In genomic region chr5:132813599-132814440, GRCh38 we compare ENCODE assay signal across 8 cellular contexts. TPM values are rescaled to one million over a fixed set of nuclear protein-coding genes. Genes with fewer than 3 reads are reported as not detected.
DNase-seq lines count a peak whose midpoint lies in the region; ATAC-seq, FAIRE-seq and TF ChIP-seq lines count a peak whose summit lies in the region.

No MANE protein-coding gene starts in this region.

- peaks cover 8 to 12% of the 10 kb centered on the region in 2 donors for H3K4me1 Mint-ChIP-seq in stimulated activated naive B cell treated with anti-CD40 and anti-IgM and Interleukin-4, amounts not matched to agents 10 μg/mL and 1 μg/mL and 100 μg/mL, for 72 hours

- no peak overlapping the region for H3K27ac Mint-ChIP-seq in stimulated activated naive B cell treated with anti-CD40 and anti-IgM and Interleukin-4, amounts not matched to agents 10 μg/mL and 1 μg/mL and 100 μg/mL, for 72 hours

- H3K4me3 ChIP-seq in ascending aorta (peak overlapping the region; percentile 53 to 62), keratinocyte (ENCODE audit: control insufficient read depth in 2 of 3, extremely low read depth in 1 of 3, insufficient read depth in 2 of 3, low read depth in 1 of 3, low read length in 3 of 3) (peak overlapping the region in 2 of 3 experiments; percentile 3 to 17)

- H3K9me3 ChIP-seq in ascending aorta, result no peaks in the 10 kb centered on the region
- no peaks in the 10 kb centered on the region for H3K9me3 ChIP-seq in keratinocyte (ENCODE audit: control insufficient read depth, low read depth, low read length)

- intact Hi-C loops in ascending aorta (cut with DNase I), result loop anchor here (5.0 kb wide), 1 partner anchor 37 kb away; the partner anchor contains the start of gene SEPTIN8

- H3K79me2 ChIP-seq in keratinocyte (ENCODE audit: control insufficient read depth, insufficient read depth, low read length), result no peaks in the 10 kb centered on the region

- no peaks in the 10 kb centered on the region for H3K36me3 Mint-ChIP-seq in stimulated activated naive B cell treated with anti-CD40 and anti-IgM and Interleukin-4, amounts not matched to agents 10 μg/mL and 1 μg/mL and 100 μg/mL, for 72 hours

- peak overlapping the region; percentile 64 for H3K4me2 ChIP-seq in keratinocyte (ENCODE audit: control insufficient read depth, extremely low read depth, insufficient read depth, low read depth, low read length)

- H3K4me3 Mint-ChIP-seq in stimulated activated naive B cell treated with anti-CD40 and anti-IgM and Interleukin-4, amounts not matched to agents 10 μg/mL and 1 μg/mL and 100 μg/mL, for 72 hours, result peak overlapping the region in 1 of 2 donors; percentile 28

- DNase-seq in COLO668 (lab: John Stamatoyannopoulos, UW; ENCODE audit: unreplicated experiment), result peak; percentile 58
- DNase-seq in HTR-8/SVneo (ENCODE audit: insufficient read length, low spot score), result peak; percentile 40
- DNase-seq in ascending aorta (ENCODE audit: low spot score in 2 of 2), result peak in 1 of 2 donors; percentile 63
- DNase-seq in keratinocyte (ENCODE audit: low read depth, low spot score), result no peak
- DNase-seq in stimulated activated naive B cell treated with anti-CD40 and anti-IgM and Interleukin-4, amounts not matched to agents 10 μg/mL and 1 μg/mL and 100 μg/mL, for 72 hours, result no peak
- no peak for DNase-seq in NCI-H2196 treated with DMSO at 0.1 percent for 48 hours (lab: John Stamatoyannopoulos, UW; ENCODE audit: unreplicated experiment)
- DNase-seq in RCC 7860 (ENCODE audit: low spot score), result no peak
- no peak for DNase-seq in GDM1 (lab: John Stamatoyannopoulos, UW)

- H3K9me3 Mint-ChIP-seq in stimulated activated naive B cell treated with anti-CD40 and anti-IgM and Interleukin-4, amounts not matched to agents 10 μg/mL and 1 μg/mL and 100 μg/mL, for 72 hours, result no peaks in the 10 kb centered on the region

- H3K9ac ChIP-seq in keratinocyte (ENCODE audit: control insufficient read depth, extremely low read depth, insufficient read depth, low read length), result no peak overlapping the region

- H3K4me1 ChIP-seq in ascending aorta (peaks cover 7 to 8% of the 10 kb centered on the region in 2 donors), keratinocyte (ENCODE audit: control insufficient read depth, extremely low read depth, insufficient read depth, low read length) (no peaks in the 10 kb centered on the region)

- no peak for TF ChIP-seq CTCF in ascending aorta (IDR thresholded peaks at IDR 0.05)
- no peak for TF ChIP-seq CTCF in keratinocyte (optimal IDR thresholded peaks at IDR 0.05 in 1 of 3, IDR thresholded peaks at IDR 0.05 in 1 of 3, conservative IDR thresholded peaks at IDR 0.05 in 1 of 3; ENCODE audit: extremely low read depth in 1 of 3, insufficient read depth in 2 of 3, low read length in 3 of 3)

- H4K20me1 ChIP-seq in keratinocyte (ENCODE audit: control insufficient read depth, extremely low read depth, insufficient read depth, low read length), result no peaks in the 10 kb centered on the region

- FAIRE-seq in HTR-8/SVneo (lab: Jason Lieb, UNC), result peak; percentile 36
- no peak for FAIRE-seq in keratinocyte (lab: Jason Lieb, UNC)
- no peak for FAIRE-seq in RCC 7860 (lab: Jason Lieb, UNC)

- peaks cover 41 to 49% of the 10 kb centered on the region in 2 donors for H3K27me3 Mint-ChIP-seq in stimulated activated naive B cell treated with anti-CD40 and anti-IgM and Interleukin-4, amounts not matched to agents 10 μg/mL and 1 μg/mL and 100 μg/mL, for 72 hours

- dilution Hi-C loops in keratinocyte (cut with MboI; ENCODE audit: extremely low pct_ligation_motif_present, low sequenced_read_pairs), result no loop called here

- peak overlapping the region; percentile 44 for H2AFZ ChIP-seq in keratinocyte (ENCODE audit: control insufficient read depth, low read length)

- H3K36me3 ChIP-seq in ascending aorta, result no peaks in the 10 kb centered on the region
- no peaks in the 10 kb centered on the region for H3K36me3 ChIP-seq in keratinocyte (ENCODE audit: control insufficient read depth in 2 of 2, extremely low read depth in 1 of 2, insufficient read depth in 2 of 2, low read length in 2 of 2)

- ATAC-seq in stimulated activated naive B cell treated with anti-CD40 and anti-IgM and Interleukin-4, amounts not matched to agents 10 μg/mL and 1 μg/mL and 100 μg/mL, for 72 hours (replicated peaks), result peak; percentile 31 to 39

- peak overlapping the region in 1 of 2 donors; percentile 28 for H3K27ac ChIP-seq in ascending aorta
- H3K27ac ChIP-seq in keratinocyte (ENCODE audit: control insufficient read depth, insufficient read depth, low read length), result no peak overlapping the region

- no peaks in the 10 kb centered on the region for H3K9me1 ChIP-seq in keratinocyte (ENCODE audit: control insufficient read depth, extremely low read depth, insufficient read depth, low read length)

- peaks cover 5% of the 10 kb centered on the region for H3K27me3 ChIP-seq in ascending aorta
- H3K27me3 ChIP-seq in keratinocyte (ENCODE audit: control insufficient read depth, extremely low read depth, insufficient read depth, low read length), result peaks cover 30% of the 10 kb centered on the region

RNA-seq across cellular contexts. Expression of gene SOWAHA, which starts 0.7 kb away (rescaled TPM):
- total RNA-seq in ascending aorta, result not detected
- polyA plus RNA-seq in keratinocyte, result not detected in 3 replicates
- 0.11 TPM for polyA plus RNA-seq in keratinocyte (2011; ENCODE audit: low read depth)
- polyA plus RNA-seq in keratinocyte (2011; cell fraction: cytosol; rRNA removed), result not detected in 2 replicates
- not detected in 2 replicates for polyA plus RNA-seq in keratinocyte (2011; cell fraction: nucleus; rRNA removed)
- polyA plus RNA-seq in keratinocyte (2012; ENCODE audit: low replicate concordance), result not detected in 2 replicates
- not detected in 3 replicates for polyA minus RNA-seq in keratinocyte
- polyA minus RNA-seq in keratinocyte (2011; cell fraction: cytosol; rRNA and poly(A)+ RNA removed), result not detected
- polyA minus RNA-seq in keratinocyte (2011; cell fraction: nucleus; rRNA and poly(A)+ RNA removed), result not detected in 2 replicates

RNA-seq across cellular contexts. Expression of gene SHROOM1, which starts 16.6 kb away (rescaled TPM):
- total RNA-seq in ascending aorta, result 49.4 TPM
- 0.25 to 0.73 TPM (median 0.58 TPM) in 3 replicates for polyA plus RNA-seq in keratinocyte
- polyA plus RNA-seq in keratinocyte (2011; ENCODE audit: low read depth), result not detected
- 0.15 and 0.68 TPM in 2 replicates for polyA plus RNA-seq in keratinocyte (2011; cell fraction: cytosol; rRNA removed)
- polyA plus RNA-seq in keratinocyte (2011; cell fraction: nucleus; rRNA removed), result 1.4 and 4.0 TPM in 2 replicates
- 0.13 and 1.5 TPM in 2 replicates for polyA plus RNA-seq in keratinocyte (2012; ENCODE audit: low replicate concordance)
- polyA minus RNA-seq in keratinocyte, result 0.06 to 1.0 TPM (median 0.46 TPM) in 3 replicates
- polyA minus RNA-seq in keratinocyte (2011; cell fraction: cytosol; rRNA and poly(A)+ RNA removed), result not detected
- polyA minus RNA-seq in keratinocyte (2011; cell fraction: nucleus; rRNA and poly(A)+ RNA removed), result 0.31 and 1.2 TPM in 2 replicates

RNA-seq across cellular contexts. Expression of gene SEPTIN8, which starts 36.8 kb away (rescaled TPM):
- total RNA-seq in ascending aorta, result 113 TPM
- 41.6 to 50.2 TPM (median 46.4 TPM) in 3 replicates for polyA plus RNA-seq in keratinocyte
- polyA plus RNA-seq in keratinocyte (2011; ENCODE audit: low read depth), result 15.2 TPM
- 35.6 and 38.1 TPM in 2 replicates for polyA plus RNA-seq in keratinocyte (2011; cell fraction: cytosol; rRNA removed)
- 83.4 and 85.2 TPM in 2 replicates for polyA plus RNA-seq in keratinocyte (2011; cell fraction: nucleus; rRNA removed)
- polyA plus RNA-seq in keratinocyte (2012; ENCODE audit: low replicate concordance), result 28.1 and 33.1 TPM in 2 replicates
- 36.6 to 41.5 TPM (median 40.6 TPM) in 3 replicates for polyA minus RNA-seq in keratinocyte
- polyA minus RNA-seq in keratinocyte (2011; cell fraction: cytosol; rRNA and poly(A)+ RNA removed), result 21.7 TPM
- 19.9 and 29.2 TPM in 2 replicates for polyA minus RNA-seq in keratinocyte (2011; cell fraction: nucleus; rRNA and poly(A)+ RNA removed)

RNA-seq across cellular contexts. Expression of gene GDF9, which starts 52.4 kb away (rescaled TPM):
- not detected for total RNA-seq in ascending aorta
- polyA plus RNA-seq in keratinocyte, result 0.11 to 0.54 TPM (median 0.21 TPM) in 3 replicates
- 0.21 TPM for polyA plus RNA-seq in keratinocyte (2011; ENCODE audit: low read depth)
- polyA plus RNA-seq in keratinocyte (2011; cell fraction: cytosol; rRNA removed), result 0.04 and 0.10 TPM in 2 replicates
- polyA plus RNA-seq in keratinocyte (2011; cell fraction: nucleus; rRNA removed), result 0.96 and 1.2 TPM in 2 replicates
- 0.10 and 0.32 TPM in 2 replicates for polyA plus RNA-seq in keratinocyte (2012; ENCODE audit: low replicate concordance)
- not detected in 3 replicates for polyA minus RNA-seq in keratinocyte
- polyA minus RNA-seq in keratinocyte (2011; cell fraction: cytosol; rRNA and poly(A)+ RNA removed), result not detected
- polyA minus RNA-seq in keratinocyte (2011; cell fraction: nucleus; rRNA and poly(A)+ RNA removed), result 0.74 and 2.7 TPM in 2 replicates

RNA-seq across cellular contexts. Expression of gene UQCRQ, which starts 52.6 kb away (rescaled TPM):
- total RNA-seq in ascending aorta, result 53.6 TPM
- 199 to 488 TPM (median 398 TPM) in 3 replicates for polyA plus RNA-seq in keratinocyte
- 160 TPM for polyA plus RNA-seq in keratinocyte (2011; ENCODE audit: low read depth)
- 338 and 377 TPM in 2 replicates for polyA plus RNA-seq in keratinocyte (2011; cell fraction: cytosol; rRNA removed)
- 92.6 and 102 TPM in 2 replicates for polyA plus RNA-seq in keratinocyte (2011; cell fraction: nucleus; rRNA removed)
- 362 and 397 TPM in 2 replicates for polyA plus RNA-seq in keratinocyte (2012; ENCODE audit: low replicate concordance)
- 27.6 to 61.1 TPM (median 30.8 TPM) in 3 replicates for polyA minus RNA-seq in keratinocyte
- 134 TPM for polyA minus RNA-seq in keratinocyte (2011; cell fraction: cytosol; rRNA and poly(A)+ RNA removed)
- 11.7 and 12.6 TPM in 2 replicates for polyA minus RNA-seq in keratinocyte (2011; cell fraction: nucleus; rRNA and poly(A)+ RNA removed)

Comparison
In these comparisons a context has a peak if more than half of its experiments do, and no peak if none do; other contexts are left out.
1. DNase-seq: peak in COLO668 (single experiment) and HTR-8/SVneo (single experiment); none in keratinocyte (single experiment), stimulated activated naive B cell treated with anti-CD40 and anti-IgM and Interleukin-4, amounts not matched to agents 10 μg/mL and 1 μg/mL and 100 μg/mL, for 72 hours (single experiment), NCI-H2196 treated with DMSO at 0.1 percent for 48 hours (single experiment), RCC 7860 (single experiment) and GDM1 (single experiment).